ENCODE assay signal across 9 cellular contexts in the genomic region with DNA sequence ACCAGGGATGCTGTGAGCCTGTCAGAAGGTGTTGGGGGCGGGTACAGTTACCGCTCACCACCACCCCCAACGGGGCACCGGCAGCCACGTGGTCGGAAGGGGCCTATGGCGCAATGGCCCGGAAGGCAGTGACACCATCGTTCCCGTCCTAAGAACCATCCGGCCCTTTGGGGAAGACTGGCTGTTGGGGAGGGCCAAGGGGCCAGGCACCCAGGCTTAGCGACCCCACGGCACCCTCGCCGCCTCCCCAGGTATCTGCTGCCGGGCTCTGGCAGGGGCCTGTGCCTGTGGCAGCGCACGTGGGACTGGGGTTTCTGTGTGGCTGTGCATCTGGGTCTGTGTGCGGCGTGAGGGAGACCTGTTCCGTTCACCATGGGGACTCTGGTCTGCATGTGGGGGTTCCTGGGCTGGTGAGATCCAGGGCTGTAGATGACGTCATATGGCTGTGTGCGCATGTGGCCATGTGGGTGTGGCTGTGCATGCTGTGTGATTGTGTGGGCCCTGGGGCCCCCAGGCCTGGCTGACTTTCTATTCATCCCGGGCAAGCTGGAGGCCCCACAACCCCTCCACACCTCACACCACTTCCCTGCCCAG. TPM values are rescaled to one million over a fixed set of nuclear protein-coding genes. Genes with fewer than 3 reads are reported as not detected.
DNase-seq lines count a peak whose midpoint lies in the region; ATAC-seq and TF ChIP-seq lines count a peak whose summit lies in the region.
"Had no signal": no experiment of that assay in that cellular context is flagged by ENCODE, and none has a peak within 500 bp of the region (broad histone marks: within the 10 kb centered on the region; RNA-seq: fewer than 3 reads in every experiment).

No MANE protein-coding gene starts in this region.

- no peaks in the 10 kb centered on the region for H3K9me2 ChIP-seq in PC-9 (ENCODE audit: insufficient read depth)

- peak in 2 of 3 donors; percentile 26 to 51 for TF ChIP-seq POLR2A in body of pancreas (IDR thresholded peaks at IDR 0.05)

- H3K27ac ChIP-seq in body of pancreas: peak overlapping the region in 2 of 4 donors; percentile 35 to 62
- H3K27ac ChIP-seq in PC-9: no peak overlapping the region

- intact Hi-C loops in body of pancreas (cut with DNase I) (no loop called here), sciatic nerve (cut with DNase I) (no loop called here), PC-9 (cut with micrococcal nuclease; ENCODE audit: unreplicated experiment) (loop anchor here (10.0 kb wide), 1 partner anchor 339 kb away; the partner anchor contains the start of gene TCN2)

- no TSS peak for BruUV-seq in PC-9 (replicated peaks; lab: Mats Ljungman, UMichigan)

- H3K79me2 ChIP-seq in PC-9 (ENCODE audit: low read depth): no peaks in the 10 kb centered on the region

- WGBS in body of pancreas, 2 donors: 67 to 71% methylated on average over 2 to 20 of the region's 24 CpGs

- H3K36me3 ChIP-seq in body of pancreas (replicated peaks in 1 of 2; ENCODE audit: insufficient read depth in 1 of 2, low read depth in 2 of 2) (no peaks in the 10 kb centered on the region), PC-9 (ENCODE audit: low read depth) (no peaks in the 10 kb centered on the region)

- peaks cover 22% of the 10 kb centered on the region; the same call in 1 of the 2 replicates for H3F3A ChIP-seq in PC-9 (ENCODE audit: insufficient read depth, low read depth)

- no peaks in the 10 kb centered on the region for H3K9me3 ChIP-seq in body of pancreas
- no peaks in the 10 kb centered on the region for H3K9me3 ChIP-seq in PC-9 (ENCODE audit: insufficient read depth, low read depth)

- no peak for TF ChIP-seq CTCF in body of pancreas (IDR thresholded peaks at IDR 0.05)
- TF ChIP-seq CTCF in PC-9 (conservative IDR thresholded peaks at IDR 0.05): no peak

- CTCF ChIA-PET in PC-9 (lab: Charles Lee): no interaction called here

- POLR2A ChIA-PET in PC-9 (lab: Charles Lee; ENCODE audit: unreplicated experiment): no interaction called here

- H3K4me3 ChIP-seq in body of pancreas: no peak overlapping the region
- no peak overlapping the region for H3K4me3 ChIP-seq in PC-9

- DNase-seq in UCSD-AML1 (lab: John Stamatoyannopoulos, UW; ENCODE audit: unreplicated experiment) (peak; percentile 81), body of pancreas (peak in 1 of 4 donors; percentile 69), sciatic nerve (ENCODE audit: low spot score) (peak; percentile 80), dermis blood vessel endothelial cell (no peak), NCI-H2171 treated with DMSO at 0.1 percent for 48 hours (lab: John Stamatoyannopoulos, UW) (no peak), PC-9 (no peak)

- no peak overlapping the region for H3K4me2 ChIP-seq in PC-9

- ATAC-seq in GM18867 (IDR thresholded peaks at IDR 0.05; ENCODE audit: unreplicated experiment) (peak; percentile 67), HG03097 (IDR thresholded peaks at IDR 0.05; ENCODE audit: low FRiP score, unreplicated experiment) (peak; percentile 52), body of pancreas (no peak), sciatic nerve (peak; percentile 61)

- H2AFZ ChIP-seq in PC-9: no peak overlapping the region

- H3K27me3 ChIP-seq in body of pancreas (no peaks in the 10 kb centered on the region), PC-9 (ENCODE audit: insufficient read depth, low read depth) (no peaks in the 10 kb centered on the region)

- peaks cover 5% of the 10 kb centered on the region for H3K4me1 ChIP-seq in body of pancreas
- H3K4me1 ChIP-seq in PC-9 (replicated peaks; ENCODE audit: insufficient read depth): peaks cover 26% of the 10 kb centered on the region

- no peaks in the 10 kb centered on the region for H4K20me1 ChIP-seq in PC-9 (ENCODE audit: insufficient read depth)

RNA-seq across cellular contexts. Expression of gene OSM, which starts 0.7 kb away (rescaled TPM):
- total RNA-seq in body of pancreas: not detected
- 6.4 TPM for total RNA-seq in sciatic nerve
- not detected in 2 replicates for total RNA-seq in dermis blood vessel endothelial cell
- not detected in 2 replicates for total RNA-seq in PC-9 (2021)
- total RNA-seq: RPMI7951 had no signal

RNA-seq across cellular contexts. Expression of gene LIF, which starts 19.4 kb away (rescaled TPM):
- total RNA-seq in body of pancreas (1 to 10 TPM in 1 of 2 donors, under 1 TPM in 1; 0.52 to 1.3 TPM), sciatic nerve (3.2 TPM), dermis blood vessel endothelial cell (1.1 and 1.7 TPM in 2 replicates), PC-9 (2021) (17.2 and 17.4 TPM in 2 replicates)

RNA-seq across cellular contexts. Expression of gene CASTOR1, which starts 23.4 kb away (rescaled TPM):
- total RNA-seq in body of pancreas (10 to 100 TPM in 1 of 2 donors, 1 to 10 TPM in 1; 4.2 to 21.4 TPM), sciatic nerve (15.9 TPM), dermis blood vessel endothelial cell (8.5 and 14.7 TPM in 2 replicates), PC-9 (2021) (10.6 and 11.1 TPM in 2 replicates)

Comparison
In these comparisons a context has a peak if more than half of its experiments do, and no peak if none do; other contexts are left out.
1. DNase-seq: peak in UCSD-AML1 (single experiment) and sciatic nerve (single experiment); none in dermis blood vessel endothelial cell (single experiment), NCI-H2171 treated with DMSO at 0.1 percent for 48 hours (single experiment) and PC-9 (0 of 2).